ENCODE assay signal across 26 cellular contexts in the genomic region with DNA sequence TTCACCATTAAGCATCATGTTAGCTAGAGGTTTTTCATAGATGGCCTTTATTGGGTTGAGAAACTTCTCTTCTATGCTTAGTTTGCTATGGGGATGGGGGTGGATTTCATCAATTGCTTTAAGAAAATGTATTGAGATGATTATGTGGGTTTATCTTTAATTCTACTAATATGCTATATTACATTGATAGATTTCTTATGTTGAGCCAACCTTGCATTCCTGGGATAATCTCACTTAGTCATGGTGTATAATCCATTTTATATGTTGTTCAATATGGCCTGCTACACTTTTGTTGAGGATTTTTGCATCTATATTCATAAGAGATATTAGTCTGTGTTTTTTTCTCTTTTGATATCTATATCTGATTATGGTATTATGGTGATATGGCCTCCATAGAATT.
"Had no signal": no experiment of that assay in that cellular context is flagged by ENCODE, and none has a peak within 500 bp of the region (broad histone marks: within the 10 kb centered on the region; RNA-seq: fewer than 3 reads in every experiment).

No MANE protein-coding gene starts in this region.

- H3K27ac ChIP-seq: coronary artery, dorsolateral prefrontal cortex, epithelial cell of prostate, esophagus squamous epithelium, gastrocnemius medialis, heart right ventricle, left lung, lower lobe of right lung had no signal

- H3K27me3 Mint-ChIP-seq: naive B cell had no signal

- H3K4me1 Mint-ChIP-seq: mesothelial cell of epicardium had no signal

- H3K36me3 ChIP-seq: esophagus squamous epithelium, gastrocnemius medialis, heart right ventricle, left lung, lower lobe of right lung had no signal

- DNase-seq: dermis blood vessel endothelial cell; dorsolateral prefrontal cortex; effector CD4-positive, alpha-beta T cell; effector memory CD4-positive, alpha-beta T cell; erythroblast; esophagus squamous epithelium; foreskin fibroblast; foreskin melanocyte; gastrocnemius medialis; glutamatergic neuron; head of caudate nucleus; heart right ventricle; hippocampal formation; left cardiac atrium; left lung; left ventricle myocardium superior; lower lobe of right lung; mesenchymal stem cell; mucosa of descending colon; naive B cell had no signal

- H3K9me3 ChIP-seq: gastrocnemius medialis had no signal

- ATAC-seq: esophagus mucosa, gastrocnemius medialis, heart right ventricle, left cardiac atrium, left lung, left ventricle myocardium superior, lower lobe of right lung, mucosa of descending colon had no signal

- H3K4me3 Mint-ChIP-seq: mesothelial cell of epicardium, naive B cell had no signal

- H3K4me3 ChIP-seq: coronary artery, dorsolateral prefrontal cortex, esophagus squamous epithelium, gastrocnemius medialis, heart right ventricle, left lung, lower lobe of right lung, mucosa of descending colon had no signal

- H3K27ac Mint-ChIP-seq: mesothelial cell of epicardium, naive B cell had no signal

- H3K4me1 ChIP-seq: gastrocnemius medialis had no signal

- FAIRE-seq: islet of Langerhans, keratinocyte had no signal

- H3K27me3 ChIP-seq: esophagus squamous epithelium, gastrocnemius medialis, heart right ventricle, left lung had no signal
